In the genomic region with DNA sequence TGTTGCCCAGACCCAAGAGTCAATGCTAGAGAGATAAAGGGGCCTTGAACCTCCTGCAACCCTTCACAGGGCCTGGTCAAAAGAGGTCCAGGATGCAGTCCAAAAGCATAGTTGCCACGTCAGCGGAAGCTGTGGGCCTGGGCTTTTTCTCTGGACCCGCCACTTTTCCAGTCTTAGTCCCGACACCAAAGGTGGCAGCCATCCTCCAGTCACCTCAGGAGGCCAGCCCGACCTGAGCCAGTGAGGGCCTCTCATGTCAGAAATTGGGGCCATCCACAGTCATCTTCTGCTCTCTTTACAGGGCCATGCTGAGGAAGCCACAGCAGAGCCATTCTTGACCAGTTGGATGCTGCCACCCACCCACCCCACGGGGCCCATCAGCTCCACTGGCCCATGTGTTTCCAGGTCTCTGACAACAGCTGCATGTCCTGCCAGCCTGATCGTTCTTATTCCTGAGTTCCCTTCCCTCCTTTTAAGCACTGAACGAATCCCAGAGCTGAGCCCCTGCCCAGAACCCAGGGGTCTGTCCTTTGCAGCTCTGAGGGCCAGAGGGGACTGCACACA, we compare ENCODE assay signal across 1 cellular context.
TF ChIP-seq lines count a peak whose summit lies in the region.

No MANE protein-coding gene starts in this region.

TF ChIP-seq in GM23338, 12 proteins besides CTCF, POLR2A, EP300 and RAD21:
- no peak for TF ChIP-seq ZNF462 (CRISPR knock-in tag; IDR thresholded peaks at IDR 0.05)
- no peak for TF ChIP-seq POLR2AphosphoS5 (IDR thresholded peaks at IDR 0.05; ENCODE audit: low read depth)
- TF ChIP-seq, protein P1, sequence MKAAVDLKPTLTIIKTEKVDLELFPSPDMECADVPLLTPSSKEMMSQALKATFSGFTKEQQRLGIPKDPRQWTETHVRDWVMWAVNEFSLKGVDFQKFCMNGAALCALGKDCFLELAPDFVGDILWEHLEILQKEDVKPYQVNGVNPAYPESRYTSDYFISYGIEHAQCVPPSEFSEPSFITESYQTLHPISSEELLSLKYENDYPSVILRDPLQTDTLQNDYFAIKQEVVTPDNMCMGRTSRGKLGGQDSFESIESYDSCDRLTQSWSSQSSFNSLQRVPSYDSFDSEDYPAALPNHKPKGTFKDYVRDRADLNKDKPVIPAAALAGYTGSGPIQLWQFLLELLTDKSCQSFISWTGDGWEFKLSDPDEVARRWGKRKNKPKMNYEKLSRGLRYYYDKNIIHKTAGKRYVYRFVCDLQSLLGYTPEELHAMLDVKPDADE (IDR thresholded peaks at IDR 0.05), result no peak
- no peak for TF ChIP-seq ZNF331 (CRISPR knock-in tag; IDR thresholded peaks at IDR 0.05; ENCODE audit: low read depth)
- TF ChIP-seq EZH2phosphoT487 (IDR thresholded peaks at IDR 0.05; ENCODE audit: unreplicated experiment), result no peak
- no peak for TF ChIP-seq JUNB (IDR thresholded peaks at IDR 0.05; ENCODE audit: unreplicated experiment)
- no peak for TF ChIP-seq ZNF114 (CRISPR knock-in tag; IDR thresholded peaks at IDR 0.05)
- TF ChIP-seq, protein P2, sequence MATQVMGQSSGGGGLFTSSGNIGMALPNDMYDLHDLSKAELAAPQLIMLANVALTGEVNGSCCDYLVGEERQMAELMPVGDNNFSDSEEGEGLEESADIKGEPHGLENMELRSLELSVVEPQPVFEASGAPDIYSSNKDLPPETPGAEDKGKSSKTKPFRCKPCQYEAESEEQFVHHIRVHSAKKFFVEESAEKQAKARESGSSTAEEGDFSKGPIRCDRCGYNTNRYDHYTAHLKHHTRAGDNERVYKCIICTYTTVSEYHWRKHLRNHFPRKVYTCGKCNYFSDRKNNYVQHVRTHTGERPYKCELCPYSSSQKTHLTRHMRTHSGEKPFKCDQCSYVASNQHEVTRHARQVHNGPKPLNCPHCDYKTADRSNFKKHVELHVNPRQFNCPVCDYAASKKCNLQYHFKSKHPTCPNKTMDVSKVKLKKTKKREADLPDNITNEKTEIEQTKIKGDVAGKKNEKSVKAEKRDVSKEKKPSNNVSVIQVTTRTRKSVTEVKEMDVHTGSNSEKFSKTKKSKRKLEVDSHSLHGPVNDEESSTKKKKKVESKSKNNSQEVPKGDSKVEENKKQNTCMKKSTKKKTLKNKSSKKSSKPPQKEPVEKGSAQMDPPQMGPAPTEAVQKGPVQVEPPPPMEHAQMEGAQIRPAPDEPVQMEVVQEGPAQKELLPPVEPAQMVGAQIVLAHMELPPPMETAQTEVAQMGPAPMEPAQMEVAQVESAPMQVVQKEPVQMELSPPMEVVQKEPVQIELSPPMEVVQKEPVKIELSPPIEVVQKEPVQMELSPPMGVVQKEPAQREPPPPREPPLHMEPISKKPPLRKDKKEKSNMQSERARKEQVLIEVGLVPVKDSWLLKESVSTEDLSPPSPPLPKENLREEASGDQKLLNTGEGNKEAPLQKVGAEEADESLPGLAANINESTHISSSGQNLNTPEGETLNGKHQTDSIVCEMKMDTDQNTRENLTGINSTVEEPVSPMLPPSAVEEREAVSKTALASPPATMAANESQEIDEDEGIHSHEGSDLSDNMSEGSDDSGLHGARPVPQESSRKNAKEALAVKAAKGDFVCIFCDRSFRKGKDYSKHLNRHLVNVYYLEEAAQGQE (IDR thresholded peaks at IDR 0.05; ENCODE audit: unreplicated experiment), result no peak
- no peak for TF ChIP-seq NANOG (IDR thresholded peaks at IDR 0.05; ENCODE audit: borderline replicate concordance)
- TF ChIP-seq STAT1 (IDR thresholded peaks at IDR 0.05; ENCODE audit: unreplicated experiment), result no peak
- TF ChIP-seq EZH2 (IDR thresholded peaks at IDR 0.05; ENCODE audit: low read depth, unreplicated experiment), result no peak
- TF ChIP-seq CREB1 (CRISPR knock-in tag; IDR thresholded peaks at IDR 0.05; ENCODE audit: low read depth), result no peak
TF ChIP-seq in GM23338: peak in this region for 0.
